In genomic region chr16:86927699-86928098, GRCh38 we compare ENCODE assay signal across 2 cellular contexts.
TF ChIP-seq lines count a peak whose summit lies in the region.

No MANE protein-coding gene starts in this region.

TF ChIP-seq in HEK293, 187 proteins besides CTCF, POLR2A, EP300 and RAD21 (continued from another document):
- peak; percentile 71; the same call in 1 of the 2 replicates for TF ChIP-seq ZNF580 (tag by site-specific recombination; IDR thresholded peaks at IDR 0.05)
TF ChIP-seq in HEK293: peak in this region for 3.

TF ChIP-seq in IMR-90, 13 proteins besides CTCF, POLR2A, EP300 and RAD21 (continued from another document):
- no peak for TF ChIP-seq USF2 (IDR thresholded peaks at IDR 0.05; ENCODE audit: low read depth, low read length)
- TF ChIP-seq SMC3 (IDR thresholded peaks at IDR 0.05; ENCODE audit: low read depth, low read length), result no peak
- no peak for TF ChIP-seq ELK1 (IDR thresholded peaks at IDR 0.05; ENCODE audit: borderline replicate concordance, low read depth, low read length)
- TF ChIP-seq RCOR1 (IDR thresholded peaks at IDR 0.05; ENCODE audit: insufficient replicate concordance, low read length), result no peak
- TF ChIP-seq RFX5 (IDR thresholded peaks at IDR 0.05; ENCODE audit: low read depth, low read length), result no peak
- no peak for TF ChIP-seq MAZ (IDR thresholded peaks at IDR 0.05; ENCODE audit: borderline replicate concordance, low read depth, low read length)
- TF ChIP-seq NFE2L2 (IDR thresholded peaks at IDR 0.05; ENCODE audit: low read depth, low read length), result no peak
- no peak for TF ChIP-seq CHD1 (IDR thresholded peaks at IDR 0.05; ENCODE audit: low read depth, low read length)
